In the genomic region with DNA sequence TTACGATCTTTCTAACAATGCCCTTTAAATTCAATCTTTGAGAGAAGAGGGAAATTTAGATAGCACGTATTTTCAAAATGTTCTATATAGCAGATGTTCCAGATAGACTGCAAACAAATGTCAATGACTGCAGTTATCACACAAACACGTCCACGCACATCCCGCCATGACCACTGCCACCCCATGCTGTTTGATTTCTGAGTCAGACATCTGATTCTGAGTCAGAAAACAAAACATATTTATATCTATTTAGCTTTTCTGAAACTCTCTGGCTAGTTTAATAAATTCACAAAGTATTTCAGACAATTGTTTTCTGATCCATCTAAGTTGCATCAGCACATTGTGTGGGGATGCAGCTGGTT, we compare ENCODE assay signal across 9 cellular contexts.
DNase-seq lines count a peak whose midpoint lies in the region; ATAC-seq and TF ChIP-seq lines count a peak whose summit lies in the region.
"Had no signal": no experiment of that assay in that cellular context is flagged by ENCODE, and none has a peak within 500 bp of the region (broad histone marks: within the 10 kb centered on the region; RNA-seq: fewer than 3 reads in every experiment).

No MANE protein-coding gene starts in this region.

- no peak for ATAC-seq in GM18907 (IDR thresholded peaks at IDR 0.05; ENCODE audit: unreplicated experiment)
- ATAC-seq: PC-3 had no signal

- peaks cover 77% of the 10 kb centered on the region for H3K79me2 ChIP-seq in SU-DHL-6 (ENCODE audit: insufficient read depth, low read length)

- peaks cover 4% of the 10 kb centered on the region for H4K20me1 ChIP-seq in SU-DHL-6 (ENCODE audit: low read depth, low read length)

- DNase-seq in EH (ENCODE audit: low read depth) (peak; percentile 9), smooth muscle cell of the brain vasculature (ENCODE audit: low read depth, low spot score) (peak; percentile 54), GM03348 (ENCODE audit: low spot score) (no peak), NCI-H526 (lab: John Stamatoyannopoulos, UW) (no peak), BE2C (no peak)
- peak; percentile 23 for DNase-seq in activated naive CD8-positive, alpha-beta T cell treated with anti-CD3 and anti-CD28 coated beads, Interleukin-2, amount 50 U/mL, for 16 hours (ENCODE audit: low read depth, low spot score)

- H3K9me3 ChIP-seq in SU-DHL-6 (ENCODE audit: insufficient read depth, low read length) (no peaks in the 10 kb centered on the region), BE2C (no peaks in the 10 kb centered on the region; the same call in 1 of the 2 replicates)

- no peaks in the 10 kb centered on the region for H3K4me1 ChIP-seq in BE2C

- H3K9ac ChIP-seq in SU-DHL-6 (ENCODE audit: low read length) = peak overlapping the region; percentile 83

- peak overlapping the region; percentile 99 for H3K4me2 ChIP-seq in SU-DHL-6 (ENCODE audit: low read depth, low read length, poor library complexity, severe bottlenecking)

- no peaks in the 10 kb centered on the region for H3K9me2 ChIP-seq in SU-DHL-6 (replicated peaks; ENCODE audit: insufficient read depth, low read length)

- no peak overlapping the region for H2AFZ ChIP-seq in SU-DHL-6 (ENCODE audit: low read depth, low read length, severe bottlenecking)

- H3F3A ChIP-seq in SU-DHL-6 (ENCODE audit: insufficient read depth) = peaks cover 89% of the 10 kb centered on the region

- peaks cover 59% of the 10 kb centered on the region for H3K36me3 ChIP-seq in SU-DHL-6 (ENCODE audit: low read length)
- no peaks in the 10 kb centered on the region for H3K36me3 ChIP-seq in BE2C

- peak overlapping the region; percentile 99 for H3K27ac ChIP-seq in SU-DHL-6 (ENCODE audit: low read depth, low read length)

- TF ChIP-seq CTCF in SU-DHL-6 (IDR thresholded peaks at IDR 0.05; ENCODE audit: insufficient read depth, low read length, poor library complexity, severe bottlenecking) (no peak), BE2C (IDR thresholded peaks at IDR 0.05; ENCODE audit: low read depth, low read length) (no peak)

- H3K27me3 ChIP-seq in SU-DHL-6 (ENCODE audit: low read length) (no peaks in the 10 kb centered on the region), BE2C (no peaks in the 10 kb centered on the region; the same call in 1 of the 2 replicates)

- peak overlapping the region; percentile 96 for H3K4me3 ChIP-seq in SU-DHL-6 (ENCODE audit: insufficient read depth, low read length, poor library complexity, severe bottlenecking)
- no peak overlapping the region for H3K4me3 ChIP-seq in BE2C (ENCODE audit: low read depth, low read length)

Comparison
In these comparisons a context has a peak if more than half of its experiments do, and no peak if none do; other contexts are left out.
1. DNase-seq: peak in EH (single experiment), activated naive CD8-positive, alpha-beta T cell treated with anti-CD3 and anti-CD28 coated beads, Interleukin-2, amount 50 U/mL, for 16 hours (single experiment) and smooth muscle cell of the brain vasculature (single experiment); none in GM03348 (single experiment), NCI-H526 (0 of 2) and BE2C (single experiment).